Comparison of ENCODE assay signal across 12 cellular contexts in the genomic region with DNA sequence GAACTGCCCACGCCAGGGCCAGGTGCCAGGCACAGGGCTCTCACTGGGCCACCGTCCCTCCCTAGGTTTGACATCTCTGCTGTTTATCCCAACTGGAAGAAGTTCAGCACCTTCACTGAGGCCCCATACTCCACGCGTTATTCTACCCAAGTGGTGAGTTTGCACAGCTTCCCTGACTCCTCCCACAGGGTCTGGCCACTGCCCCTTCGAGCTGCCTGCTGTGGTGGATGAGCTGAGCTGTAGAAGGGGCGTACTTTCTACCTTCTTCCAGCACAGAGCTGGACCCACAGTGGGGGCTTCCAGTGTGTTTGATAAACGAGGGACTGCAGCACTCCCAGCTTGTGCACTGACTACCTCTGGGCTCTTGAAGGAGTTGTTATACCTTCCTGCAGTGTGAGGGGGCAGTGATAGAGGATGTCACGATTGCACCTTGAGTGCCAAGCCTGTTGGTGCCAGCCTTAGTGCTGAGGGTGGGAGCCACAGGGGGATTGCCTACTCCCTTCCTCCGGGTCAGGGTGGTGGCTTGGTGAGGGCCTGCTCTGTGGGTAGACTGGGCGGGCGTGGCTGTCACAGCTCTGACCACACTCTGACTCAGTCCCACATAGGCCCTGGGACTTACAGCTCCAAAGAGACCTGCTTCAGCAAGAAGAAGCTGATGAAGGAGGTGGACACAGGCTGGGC. TPM values are rescaled to one million over a fixed set of nuclear protein-coding genes. Genes with fewer than 3 reads are reported as not detected.
DNase-seq lines count a peak whose midpoint lies in the region; ATAC-seq and TF ChIP-seq lines count a peak whose summit lies in the region.
"Had no signal": no experiment of that assay in that cellular context is flagged by ENCODE, and none has a peak within 500 bp of the region (broad histone marks: within the 10 kb centered on the region; RNA-seq: fewer than 3 reads in every experiment).

No MANE protein-coding gene starts in this region.

- no peak overlapping the region for H3K4me3 ChIP-seq in CD4-positive, alpha-beta memory T cell (ENCODE audit: low read length in 2 of 2)
- H3K4me3 ChIP-seq in gastroesophageal sphincter (no peak overlapping the region), hepatocyte (no peak overlapping the region), left ventricle myocardium inferior (no peak overlapping the region)
- H3K4me3 ChIP-seq: thyroid gland had no signal

- H2AFZ ChIP-seq in hepatocyte = no peak overlapping the region

- H3K4me3 Mint-ChIP-seq in CD4-positive, alpha-beta memory T cell = peak overlapping the region in 2 of 8 donors; percentile 4 to 49

- H3K27me3 Mint-ChIP-seq in CD4-positive, alpha-beta memory T cell = peaks cover 0 to 3% of the 10 kb centered on the region in 2 donors
- H3K27me3 Mint-ChIP-seq: activated naive CD4-positive, alpha-beta T cell treated with anti-CD3 and anti-CD28 coated beads, Interleukin-2, amount 50 U/mL, for 24 hours had no signal

- H3K27ac Mint-ChIP-seq in CD4-positive, alpha-beta memory T cell = peak overlapping the region in 4 of 7 donors; percentile 9 to 57 (median 34)
- H3K27ac Mint-ChIP-seq: activated naive CD4-positive, alpha-beta T cell treated with anti-CD3 and anti-CD28 coated beads, Interleukin-2, amount 50 U/mL, for 24 hours had no signal

- peaks cover 16 to 43% (median 27%) of the 10 kb centered on the region in 4 donors for H3K4me1 Mint-ChIP-seq in CD4-positive, alpha-beta memory T cell

- H3K36me3 Mint-ChIP-seq in CD4-positive, alpha-beta memory T cell = no peaks in the 10 kb centered on the region
- H3K36me3 Mint-ChIP-seq: activated naive CD4-positive, alpha-beta T cell treated with anti-CD3 and anti-CD28 coated beads, Interleukin-2, amount 50 U/mL, for 24 hours had no signal

- ATAC-seq in gastroesophageal sphincter = no peak
- no peak for ATAC-seq in GM21447 (IDR thresholded peaks at IDR 0.05; ENCODE audit: unreplicated experiment)

- CTCF ChIA-PET in CD4-positive, alpha-beta memory T cell (lab: Charles Lee; ENCODE audit: partially characterized antibody) = interaction anchor here (0.7 to 1.6 kb wide), 5 partner anchors 15 to 851 kb away, joined by 3 to 6 read pairs (median 5); no protein-coding TSS in a partner anchor

- no peak overlapping the region for H3K27ac ChIP-seq in CD4-positive, alpha-beta memory T cell (ENCODE audit: low read depth, low read length)
- H3K27ac ChIP-seq in gastroesophageal sphincter = no peak overlapping the region
- H3K27ac ChIP-seq in hepatocyte = no peak overlapping the region
- H3K27ac ChIP-seq in left ventricle myocardium inferior (replicated peaks) = no peak overlapping the region
- H3K27ac ChIP-seq: thyroid gland had no signal

- H3K9me3 Mint-ChIP-seq in CD4-positive, alpha-beta memory T cell = no peaks in the 10 kb centered on the region
- H3K9me3 Mint-ChIP-seq: activated naive CD4-positive, alpha-beta T cell treated with anti-CD3 and anti-CD28 coated beads, Interleukin-2, amount 50 U/mL, for 24 hours had no signal

- no peaks in the 10 kb centered on the region for H3K27me3 ChIP-seq in CD4-positive, alpha-beta memory T cell (ENCODE audit: insufficient read depth, low read length)
- H3K27me3 ChIP-seq in gastroesophageal sphincter (peaks cover 38% of the 10 kb centered on the region), hepatocyte (no peaks in the 10 kb centered on the region), left ventricle myocardium inferior (ENCODE audit: low read depth) (peaks cover 35% of the 10 kb centered on the region)
- H3K27me3 ChIP-seq: thyroid gland had no signal

- intact Hi-C loops in CD4-positive, alpha-beta memory T cell (cut with micrococcal nuclease) = no loop called here
- intact Hi-C loops in left ventricle myocardium inferior (cut with micrococcal nuclease) = loop anchor here (10.0 kb wide), 1 partner anchor 732 kb away; no protein-coding TSS in a partner anchor

- no peak for TF ChIP-seq POLR2A in gastroesophageal sphincter (IDR thresholded peaks at IDR 0.05)

- no peaks in the 10 kb centered on the region for H3K9me3 ChIP-seq in CD4-positive, alpha-beta memory T cell (ENCODE audit: control insufficient read depth in 1 of 2, low read length in 2 of 2)
- H3K9me3 ChIP-seq in gastroesophageal sphincter (no peaks in the 10 kb centered on the region), hepatocyte (ENCODE audit: low read depth) (no peaks in the 10 kb centered on the region), left ventricle myocardium inferior (replicated peaks) (no peaks in the 10 kb centered on the region)
- H3K9me3 ChIP-seq: thyroid gland had no signal

- DNase-seq in CD4-positive, alpha-beta memory T cell = peak in 1 of 5 donors; percentile 26
- DNase-seq in HK-2 (ENCODE audit: unreplicated experiment) = peak; percentile 15
- DNase-seq in activated CD8-positive, alpha-beta memory T cell treated with anti-CD3 and anti-CD28 coated beads, Interleukin-2, amount 50 U/mL, for 48 hours = peak; percentile 58
- DNase-seq in mesenteric fat pad (ENCODE audit: low spot score) = peak; percentile 83
- DNase-seq in hepatocyte (ENCODE audit: low spot score) = no peak
- DNase-seq in left ventricle myocardium inferior = no peak
- DNase-seq: SHP77, thyroid gland had no signal

- no peaks in the 10 kb centered on the region for H3K79me2 ChIP-seq in hepatocyte

- no peaks in the 10 kb centered on the region for H3K9me2 ChIP-seq in hepatocyte (replicated peaks; ENCODE audit: insufficient read depth)

- H4K20me1 ChIP-seq in hepatocyte (ENCODE audit: insufficient read depth, poor library complexity, severe bottlenecking) = no peaks in the 10 kb centered on the region

- POLR2A ChIA-PET in CD4-positive, alpha-beta memory T cell (lab: Charles Lee; ENCODE audit: partially characterized antibody) = no interaction called here

- H3K36me3 ChIP-seq in CD4-positive, alpha-beta memory T cell (ENCODE audit: insufficient read depth, low read length) = no peaks in the 10 kb centered on the region
- H3K36me3 ChIP-seq in gastroesophageal sphincter (no peaks in the 10 kb centered on the region), hepatocyte (replicated peaks; ENCODE audit: insufficient read depth, low read depth) (no peaks in the 10 kb centered on the region), left ventricle myocardium inferior (no peaks in the 10 kb centered on the region)
- H3K36me3 ChIP-seq: thyroid gland had no signal

- H3K4me2 ChIP-seq in hepatocyte = no peak overlapping the region

- 74% methylated on average over 3 of the region's 11 CpGs; no CpG with 5 or more reads in 1 of the 2 donors for WGBS in gastroesophageal sphincter (ENCODE audit: low coverage in 1 of 2), 2 donors
- WGBS in hepatocyte (ENCODE audit: low lambda C conversion rate, missing lambda C conversion rate) = 82% methylated on average over 11 of the region's 11 CpGs

- TF ChIP-seq EP300 in gastroesophageal sphincter (IDR thresholded peaks at IDR 0.05) = no peak

- TF ChIP-seq CTCF in gastroesophageal sphincter (IDR thresholded peaks at IDR 0.05) (no peak), hepatocyte (IDR thresholded peaks at IDR 0.05; ENCODE audit: poor library complexity) (no peak), left ventricle myocardium inferior (IDR thresholded peaks at IDR 0.05; ENCODE audit: borderline replicate concordance) (no peak)

- peaks cover 13% of the 10 kb centered on the region for H3K4me1 ChIP-seq in CD4-positive, alpha-beta memory T cell (ENCODE audit: insufficient read depth, low read length)
- no peaks in the 10 kb centered on the region for H3K4me1 ChIP-seq in gastroesophageal sphincter
- H3K4me1 ChIP-seq in hepatocyte (ENCODE audit: insufficient read depth) = no peaks in the 10 kb centered on the region
- H3K4me1 ChIP-seq in left ventricle myocardium inferior = no peaks in the 10 kb centered on the region
- H3K4me1 ChIP-seq: thyroid gland had no signal

RNA-seq across cellular contexts. Expression of gene TTC22, which starts 5.9 kb away (rescaled TPM):
- total RNA-seq in CD4-positive, alpha-beta memory T cell = 10 to 100 TPM; 18.6 to 19.0 TPM
- polyA plus RNA-seq in CD4-positive, alpha-beta memory T cell = 1 to 10 TPM; 1.4 to 5.5 TPM
- total RNA-seq in mesenteric fat pad (not detected), gastroesophageal sphincter (1 to 10 TPM in 2 of 4 donors, under 1 TPM in 1, not detected in 1; 0.93 to 7.3 (median 1.0) TPM), hepatocyte (8.1 and 8.5 TPM in 2 replicates), left ventricle myocardium inferior (0.14 TPM)
- polyA plus RNA-seq in hepatocyte = 7.8 and 9.0 TPM in 2 replicates
- total RNA-seq: endothelial cell of umbilical vein had no signal
- polyA plus RNA-seq: endothelial cell of umbilical vein had no signal

RNA-seq across cellular contexts. Expression of gene PARS2, which starts 42.7 kb away (rescaled TPM):
- 1 to 10 TPM; 5.0 to 6.0 TPM for total RNA-seq in CD4-positive, alpha-beta memory T cell
- polyA plus RNA-seq in CD4-positive, alpha-beta memory T cell = 1 to 10 TPM in 1 of 2 donors, under 1 TPM in 1; 0.42 to 4.0 TPM
- total RNA-seq in mesenteric fat pad (1.9 TPM), gastroesophageal sphincter (1 to 10 TPM; 2.2 to 6.4 (median 5.6) TPM), hepatocyte (4.8 and 5.3 TPM in 2 replicates), left ventricle myocardium inferior (5.1 TPM)
- 4.1 and 9.3 TPM in 2 replicates for polyA plus RNA-seq in hepatocyte

Comparison
In these comparisons a context has a peak if more than half of its experiments do, and no peak if none do; other contexts are left out.
1. DNase-seq: peak in HK-2 (single experiment), activated CD8-positive, alpha-beta memory T cell treated with anti-CD3 and anti-CD28 coated beads, Interleukin-2, amount 50 U/mL, for 48 hours (single experiment) and mesenteric fat pad (single experiment); none in hepatocyte (single experiment) and left ventricle myocardium inferior (single experiment).